In the genomic region with DNA sequence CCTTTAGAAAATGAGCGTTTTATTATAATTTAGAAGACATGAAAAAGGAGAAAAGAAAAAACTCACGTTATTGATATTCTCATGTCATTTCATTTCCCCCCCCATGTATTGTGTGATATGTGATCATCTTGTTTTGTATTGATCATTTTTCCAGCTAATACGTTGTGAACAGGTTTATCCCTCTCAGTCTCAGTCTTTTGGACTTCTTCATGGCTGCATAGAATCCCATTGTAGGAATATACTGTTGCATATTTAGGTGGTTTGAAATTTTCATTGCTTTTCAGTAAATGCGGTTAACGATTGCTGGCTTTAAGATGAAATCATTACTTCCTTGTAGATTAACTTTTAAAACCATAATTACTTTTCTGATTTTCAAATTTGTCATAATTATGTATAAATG, we compare ENCODE assay signal across 10 cellular contexts. TPM values are rescaled to one million over a fixed set of nuclear protein-coding genes. Genes with fewer than 3 reads are reported as not detected.
DNase-seq lines count a peak whose midpoint lies in the region; ATAC-seq, FAIRE-seq and TF ChIP-seq lines count a peak whose summit lies in the region.
"Had no signal": no experiment of that assay in that cellular context is flagged by ENCODE, and none has a peak within 500 bp of the region (broad histone marks: within the 10 kb centered on the region; RNA-seq: fewer than 3 reads in every experiment).

No MANE protein-coding gene starts in this region.

- H3K4me1 Mint-ChIP-seq in activated T-cell treated with anti-CD3 and anti-CD28 coated beads, Interleukin-2, amount 50 U/mL, for 4 hours (ENCODE audit: low read depth): peaks cover 39% of the 10 kb centered on the region

- H3K4me1 ChIP-seq in adrenal gland (replicated peaks in 1 of 2): peaks cover 35 to 47% of the 10 kb centered on the region in 2 donors
- H3K4me1 ChIP-seq in right lobe of liver: peaks cover 0 to 27% (median 11%) of the 10 kb centered on the region in 4 donors
- H3K4me1 ChIP-seq in transverse colon: peaks cover 19 to 44% (median 35%) of the 10 kb centered on the region in 4 donors

- H3K27me3 ChIP-seq in adrenal gland (no peaks in the 10 kb centered on the region), right lobe of liver (no peaks in the 10 kb centered on the region), transverse colon (no peaks in the 10 kb centered on the region)

- peak overlapping the region; percentile 99 for H3K4me3 Mint-ChIP-seq in activated T-cell treated with anti-CD3 and anti-CD28 coated beads, Interleukin-2, amount 50 U/mL, for 4 hours

- no peaks in the 10 kb centered on the region for H3K27me3 Mint-ChIP-seq in activated T-cell treated with anti-CD3 and anti-CD28 coated beads, Interleukin-2, amount 50 U/mL, for 4 hours (ENCODE audit: low read depth)

- H3K9me3 ChIP-seq in adrenal gland (replicated peaks in 1 of 3) (no peaks in the 10 kb centered on the region), right lobe of liver (no peaks in the 10 kb centered on the region), transverse colon (no peaks in the 10 kb centered on the region)

- H3K4me3 ChIP-seq in adrenal gland: peak overlapping the region in 3 of 4 donors; percentile 56 to 87 (median 69)
- peak overlapping the region; percentile 68 to 86 (median 75) for H3K4me3 ChIP-seq in right lobe of liver
- H3K4me3 ChIP-seq in transverse colon: peak overlapping the region in 3 of 4 donors; percentile 74 to 97 (median 88)

- no peak for FAIRE-seq in GM19239 (lab: Jason Lieb, UNC)
- FAIRE-seq: TTC549 had no signal

- H3K36me3 ChIP-seq in adrenal gland (replicated peaks in 1 of 2) (peaks cover 0 to 31% of the 10 kb centered on the region in 2 donors), right lobe of liver (peaks cover 0 to 33% (median 16%) of the 10 kb centered on the region in 4 donors), transverse colon (peaks cover 0 to 27% (median 10%) of the 10 kb centered on the region in 4 donors)

- TF ChIP-seq EP300 in transverse colon (IDR thresholded peaks at IDR 0.05; ENCODE audit: low read depth): no peak

- no peaks in the 10 kb centered on the region for H3K9me3 Mint-ChIP-seq in activated T-cell treated with anti-CD3 and anti-CD28 coated beads, Interleukin-2, amount 50 U/mL, for 4 hours

- H3K36me3 Mint-ChIP-seq in activated T-cell treated with anti-CD3 and anti-CD28 coated beads, Interleukin-2, amount 50 U/mL, for 4 hours (ENCODE audit: insufficient read depth): peaks cover 16% of the 10 kb centered on the region

- 4 to 8% (median 6%) methylated on average over 5 of the region's 5 CpGs for WGBS in adrenal gland, 4 donors
- 3% methylated on average over 5 of the region's 5 CpGs for WGBS in right lobe of liver (ENCODE audit: insufficient coverage, low coverage, low lambda C conversion rate, missing lambda C conversion rate)
- WGBS in transverse colon (ENCODE audit: low coverage in 1 of 2), 2 donors: 9 to 10% methylated on average over 5 of the region's 5 CpGs

- intact Hi-C loops in adrenal gland (cut with DNase I): no loop called here
- intact Hi-C loops in right lobe of liver (cut with DNase I): no loop called here
- intact Hi-C loops in transverse colon (cut with DNase I; ENCODE audit: low total_unique reads): no loop called here

- no peak for TF ChIP-seq POLR2A in adrenal gland (IDR thresholded peaks at IDR 0.05)
- TF ChIP-seq POLR2A in right lobe of liver (IDR thresholded peaks at IDR 0.05): no peak
- TF ChIP-seq POLR2A in transverse colon (IDR thresholded peaks at IDR 0.05): no peak

- TF ChIP-seq CTCF in adrenal gland (IDR thresholded peaks at IDR 0.05): no peak
- no peak for TF ChIP-seq CTCF in right lobe of liver (IDR thresholded peaks at IDR 0.05)
- TF ChIP-seq CTCF in transverse colon (IDR thresholded peaks at IDR 0.05): no peak

- no peak for ATAC-seq in activated T-cell treated with anti-CD3 and anti-CD28 coated beads, Interleukin-2, amount 50 U/mL, for 4 hours
- ATAC-seq in right lobe of liver: no peak
- ATAC-seq: left lobe of liver had no signal

- no peak for DNase-seq in activated T-cell treated with anti-CD3 and anti-CD28 coated beads, Interleukin-2, amount 50 U/mL, for 4 hours
- no peak for DNase-seq in activated T-cell treated with anti-CD3 and anti-CD28 coated beads for 4 hours
- no peak for DNase-seq in adrenal gland
- no peak for DNase-seq in right lobe of liver
- no peak for DNase-seq in transverse colon
- no peak for DNase-seq in putamen (ENCODE audit: low spot score)
- no peak for DNase-seq in GM19239 (ENCODE audit: insufficient read length, low spot score)
- no peak for DNase-seq in NCI-H2196 treated with DMSO at 0.1 percent for 48 hours (lab: John Stamatoyannopoulos, UW; ENCODE audit: unreplicated experiment)

- in situ Hi-C loops in transverse colon (cut with MboI; ENCODE audit: low pct_ligation_motif_present in 1 of 4, low pct_unique_long_range_greater_than_20kb in 1 of 4, low sequenced_read_pairs in 3 of 4): no loop called here

- peak overlapping the region in 1 of 5 donors; percentile 15 for H3K27ac ChIP-seq in adrenal gland
- H3K27ac ChIP-seq in right lobe of liver: peak overlapping the region in 2 of 3 donors; percentile 95
- peak overlapping the region; percentile 93 to 99 (median 98) for H3K27ac ChIP-seq in transverse colon

RNA-seq across cellular contexts. Expression of gene SON, which starts 1.6 kb away (rescaled TPM):
- total RNA-seq in activated T-cell treated with anti-CD3 and anti-CD28 coated beads, Interleukin-2, amount 50 U/mL, for 4 hours: 100 to 1,000 TPM; 322 to 350 (median 332) TPM
- total RNA-seq in adrenal gland (100 to 1,000 TPM; 128 to 263 (median 208) TPM), right lobe of liver (100 to 1,000 TPM in 4 of 6 experiments, 10 to 100 TPM in 2; 86.7 to 212 (median 113) TPM), transverse colon (100 to 1,000 TPM; 183 to 465 (median 223) TPM)
- polyA plus RNA-seq in adrenal gland: 100 to 1,000 TPM; 246 to 386 (median 284) TPM

RNA-seq across cellular contexts. Expression of gene GART, which starts 2.5 kb away (rescaled TPM):
- 100 to 1,000 TPM; 244 to 274 (median 244) TPM for total RNA-seq in activated T-cell treated with anti-CD3 and anti-CD28 coated beads, Interleukin-2, amount 50 U/mL, for 4 hours
- total RNA-seq in adrenal gland (10 to 100 TPM; 41.6 to 71.4 (median 60.7) TPM), right lobe of liver (10 to 100 TPM; 23.0 to 93.5 (median 39.3) TPM), transverse colon (100 to 1,000 TPM in 1 of 4 donors, 10 to 100 TPM in 3; 23.9 to 123 (median 68.5) TPM)
- polyA plus RNA-seq in adrenal gland: 10 to 100 TPM; 15.1 to 80.8 (median 17.5) TPM

RNA-seq across cellular contexts. Expression of gene DONSON, which starts 44.0 kb away (rescaled TPM):
- total RNA-seq in activated T-cell treated with anti-CD3 and anti-CD28 coated beads, Interleukin-2, amount 50 U/mL, for 4 hours: 10 to 100 TPM; 20.9 to 22.5 (median 22.0) TPM
- 1 to 10 TPM; 3.3 to 7.7 (median 4.6) TPM for total RNA-seq in adrenal gland
- 10 to 100 TPM in 2 of 3 donors, 1 to 10 TPM in 1; 8.2 to 34.3 (median 12.1) TPM for polyA plus RNA-seq in adrenal gland
- total RNA-seq in right lobe of liver: 10 to 100 TPM in 2 of 6 experiments, 1 to 10 TPM in 4; 6.0 to 13.7 (median 8.4) TPM
- total RNA-seq in transverse colon: 1 to 10 TPM; 1.8 to 6.5 (median 3.5) TPM

RNA-seq across cellular contexts. Expression of gene DNAJC28, which starts 52.9 kb away (rescaled TPM):
- total RNA-seq in activated T-cell treated with anti-CD3 and anti-CD28 coated beads, Interleukin-2, amount 50 U/mL, for 4 hours: under 1 TPM in 2 of 3 donors, not detected in 1; 0.11 to 0.16 TPM
- 1 to 10 TPM; 2.4 to 6.6 (median 3.8) TPM for total RNA-seq in adrenal gland
- polyA plus RNA-seq in adrenal gland: 1 to 10 TPM; 2.4 to 6.8 (median 3.3) TPM
- 1 to 10 TPM; 1.7 to 2.7 (median 1.9) TPM for total RNA-seq in right lobe of liver
- 1 to 10 TPM in 2 of 4 donors, not detected in 2; 3.0 to 3.7 TPM for total RNA-seq in transverse colon
